Comparison of ENCODE assay signal across 1 cellular context in the genomic region with DNA sequence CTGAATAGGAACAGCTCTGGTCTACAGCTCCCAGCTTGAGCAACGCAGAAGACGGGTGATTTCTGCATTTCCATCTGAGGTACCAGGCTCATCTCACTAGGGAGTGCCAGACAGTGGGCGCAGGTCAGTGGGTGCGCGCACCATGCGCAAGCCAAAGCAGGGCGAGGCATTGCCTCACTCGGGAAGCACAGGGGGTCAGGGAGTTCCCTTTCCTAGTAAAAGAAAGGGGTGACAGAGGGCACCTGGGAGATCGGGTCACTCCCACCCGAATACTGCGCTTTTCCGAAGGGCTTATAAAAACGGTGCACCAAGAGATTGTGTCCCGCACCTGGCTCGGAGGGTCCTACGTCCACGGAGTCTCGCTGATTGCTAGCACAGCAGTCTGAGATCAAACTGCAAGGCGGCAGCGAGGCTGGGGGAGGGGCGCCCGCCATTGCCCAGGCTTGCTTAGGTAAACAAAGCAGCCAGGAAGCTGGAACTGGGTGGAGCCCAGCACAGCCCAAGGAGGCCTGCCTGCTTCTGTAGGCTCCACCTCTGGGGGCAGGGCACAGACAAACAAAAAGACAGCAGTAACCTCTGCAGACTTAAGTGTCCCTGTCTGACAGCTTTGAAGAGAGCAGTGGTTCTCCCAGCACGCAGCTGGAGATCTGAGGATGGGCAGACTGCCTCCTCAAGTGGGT.
A peak's percentile ranks its signal among the peaks of the same experiment; 100 is the strongest.
TF ChIP-seq lines count a peak whose summit lies in the region.
"Not testable (repeated sequence)": the region's sequence is repeated elsewhere in the genome, so short reads cannot be mapped to it uniquely, and the experiment has no call there.

No MANE protein-coding gene starts in this region.

TF ChIP-seq in HepG2, 621 proteins besides CTCF, POLR2A, EP300 and RAD21:
- TF ChIP-seq ZNF687 (CRISPR knock-in tag; IDR thresholded peaks at IDR 0.05) (peak; percentile 21; the same call in 1 of the 2 replicates), ZNF281 (CRISPR knock-in tag; IDR thresholded peaks at IDR 0.05; ENCODE audit: borderline replicate concordance) (peak; percentile 75; the same call in 1 of the 2 replicates), FOXA1 (CRISPR knock-in tag; IDR thresholded peaks at IDR 0.05) (peak; percentile 67), FOXA3 (CRISPR knock-in tag; IDR thresholded peaks at IDR 0.05) (peak; percentile 46; the same call in 1 of the 2 replicates)
- not testable (repeated sequence) for TF ChIP-seq FOXA1 (IDR thresholded peaks at IDR 0.05)
